Comparison of ENCODE assay signal across 38 cellular contexts in the genomic region with DNA sequence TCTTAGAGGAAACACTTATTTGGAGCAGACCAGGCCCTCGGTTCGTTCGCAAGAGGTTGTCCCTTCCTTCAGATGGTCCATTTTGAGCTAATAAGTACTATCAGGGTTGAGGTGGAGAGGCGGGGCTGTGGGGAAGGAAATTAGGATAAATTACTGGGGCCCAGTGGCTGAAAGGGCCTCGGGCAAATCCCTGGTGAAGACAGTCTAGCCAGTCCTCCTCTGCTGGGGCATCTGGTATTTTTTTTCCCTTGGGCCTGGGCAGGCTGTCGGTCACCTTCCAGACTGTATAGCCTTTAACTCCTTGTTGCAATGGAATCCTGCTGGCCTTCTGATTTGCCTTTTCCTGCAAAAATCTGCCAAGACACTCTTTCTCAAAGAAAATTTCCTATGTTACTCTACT. TPM values are rescaled to one million over a fixed set of nuclear protein-coding genes. Genes with fewer than 3 reads are reported as not detected.
DNase-seq lines count a peak whose midpoint lies in the region; ATAC-seq and TF ChIP-seq lines count a peak whose summit lies in the region.
"Had no signal": no experiment of that assay in that cellular context is flagged by ENCODE, and none has a peak within 500 bp of the region (broad histone marks: within the 10 kb centered on the region; RNA-seq: fewer than 3 reads in every experiment).

No MANE protein-coding gene starts in this region.

- ATAC-seq in activated T-helper 17 cell treated with anti-CD3 and anti-CD28 coated beads, Interleukin-2, amount 50 U/mL, for 72 hours (replicated peaks) = no peak
- ATAC-seq in CD4-positive, alpha-beta T cell (ENCODE audit: poor library complexity) = no peak
- ATAC-seq: foreskin keratinocyte, GM12878, heart right ventricle, lower lobe of right lung had no signal

- H3K9me3 Mint-ChIP-seq in activated CD4-positive, alpha-beta T cell treated with anti-CD3 and anti-CD28 coated beads, Interleukin-2, amount 10 ng/mL, durations not matched to agents 24 days and 14 days = no peaks in the 10 kb centered on the region
- H3K9me3 Mint-ChIP-seq in activated T-helper 17 cell treated with anti-CD3 and anti-CD28 coated beads, Interleukin-2, amount 50 U/mL, for 72 hours = no peaks in the 10 kb centered on the region
- H3K9me3 Mint-ChIP-seq in CD4-positive, alpha-beta T cell = no peaks in the 10 kb centered on the region
- H3K9me3 Mint-ChIP-seq: dendritic cell treated with granulocyte-macrophage colony-stimulating factor and Interleukin-4, amounts not matched to agents 40 ng/mL and 50 ng/mL, for 4 days; nephron progenitor cell; stimulated activated naive CD8-positive, alpha-beta T cell treated with anti-CD3 and anti-CD28 coated beads, Interleukin-15, Interleukin-2, amounts not matched to agents 100 ng/mL and 50 ng/mL, for 24 hours had no signal

- no peak for TF ChIP-seq CTCF in WERI-Rb-1 (IDR thresholded peaks at IDR 0.05; ENCODE audit: low read depth, low read length)
- no peak for TF ChIP-seq CTCF in CD4-positive, alpha-beta T cell (IDR thresholded peaks at IDR 0.05)

- H3K9me3 ChIP-seq in WERI-Rb-1 (ENCODE audit: severe bottlenecking) = no peaks in the 10 kb centered on the region
- H3K9me3 ChIP-seq in CD4-positive, alpha-beta T cell (ENCODE audit: control insufficient read depth, low read length) = no peaks in the 10 kb centered on the region
- H3K9me3 ChIP-seq: esophagus muscularis mucosa, heart right ventricle, lower lobe of right lung, Peyer's patch, spleen, testis had no signal

- H3K4me3 Mint-ChIP-seq in activated CD4-positive, alpha-beta T cell treated with anti-CD3 and anti-CD28 coated beads, Interleukin-2, amount 10 ng/mL, durations not matched to agents 24 days and 14 days = no peak overlapping the region
- H3K4me3 Mint-ChIP-seq in activated T-helper 17 cell treated with anti-CD3 and anti-CD28 coated beads, Interleukin-2, amount 50 U/mL, for 72 hours = no peak overlapping the region
- H3K4me3 Mint-ChIP-seq in CD4-positive, alpha-beta T cell = no peak overlapping the region
- H3K4me3 Mint-ChIP-seq: CD14-positive monocyte; dendritic cell treated with granulocyte-macrophage colony-stimulating factor and Interleukin-4, amounts not matched to agents 40 ng/mL and 50 ng/mL, for 4 days; nephron progenitor cell; stimulated activated naive CD8-positive, alpha-beta T cell treated with anti-CD3 and anti-CD28 coated beads, Interleukin-15, Interleukin-2, amounts not matched to agents 100 ng/mL and 50 ng/mL, for 24 hours had no signal

- no peak overlapping the region for H3K4me3 ChIP-seq in WERI-Rb-1 (ENCODE audit: low read depth, low read length)
- H3K4me3 ChIP-seq: esophagus muscularis mucosa, GM12878, heart right ventricle, lower lobe of right lung, Peyer's patch, spleen, testis had no signal

- intact Hi-C loops in activated CD4-positive, alpha-beta T cell treated with anti-CD3 and anti-CD28 coated beads, Interleukin-2, amount 10 ng/mL, durations not matched to agents 24 days and 14 days (cut with micrococcal nuclease) = no loop called here
- intact Hi-C loops in CD4-positive, alpha-beta T cell (cut with DNase I, micrococcal nuclease) = no loop called here

- H3K27me3 ChIP-seq in WERI-Rb-1 (ENCODE audit: insufficient read depth, low read depth, severe bottlenecking) = no peaks in the 10 kb centered on the region
- no peaks in the 10 kb centered on the region for H3K27me3 ChIP-seq in CD4-positive, alpha-beta T cell (ENCODE audit: control insufficient read depth, insufficient read depth, low read length)
- H3K27me3 ChIP-seq: esophagus muscularis mucosa, foreskin keratinocyte, heart right ventricle, Peyer's patch, spleen, testis had no signal

- no peak overlapping the region for H3K27ac ChIP-seq in WERI-Rb-1
- no peak overlapping the region for H3K27ac ChIP-seq in CD4-positive, alpha-beta T cell (ENCODE audit: low read depth, low read length)
- H3K27ac ChIP-seq: esophagus muscularis mucosa, foreskin keratinocyte, heart right ventricle, lower lobe of right lung, parathyroid adenoma, Peyer's patch, spleen, testis had no signal

- H3K4me1 Mint-ChIP-seq in activated CD4-positive, alpha-beta T cell treated with anti-CD3 and anti-CD28 coated beads, Interleukin-2, amount 10 ng/mL, durations not matched to agents 24 days and 14 days = no peaks in the 10 kb centered on the region
- H3K4me1 Mint-ChIP-seq in activated T-helper 17 cell treated with anti-CD3 and anti-CD28 coated beads, Interleukin-2, amount 50 U/mL, for 72 hours = peaks cover 8% of the 10 kb centered on the region
- H3K4me1 Mint-ChIP-seq in CD4-positive, alpha-beta T cell (ENCODE audit: low read depth) = no peaks in the 10 kb centered on the region
- H3K4me1 Mint-ChIP-seq: CD14-positive monocyte had no signal

- POLR2A ChIA-PET in CD4-positive, alpha-beta T cell (lab: Charles Lee) = no interaction called here

- H3K36me3 Mint-ChIP-seq in activated CD4-positive, alpha-beta T cell treated with anti-CD3 and anti-CD28 coated beads, Interleukin-2, amount 10 ng/mL, durations not matched to agents 24 days and 14 days (ENCODE audit: low read depth) = no peaks in the 10 kb centered on the region
- no peaks in the 10 kb centered on the region for H3K36me3 Mint-ChIP-seq in activated T-helper 17 cell treated with anti-CD3 and anti-CD28 coated beads, Interleukin-2, amount 50 U/mL, for 72 hours (ENCODE audit: low read depth)
- H3K36me3 Mint-ChIP-seq in CD4-positive, alpha-beta T cell (ENCODE audit: low read depth) = no peaks in the 10 kb centered on the region
- H3K36me3 Mint-ChIP-seq: CD14-positive monocyte had no signal

- DNase-seq in activated CD4-positive, alpha-beta T cell treated with anti-CD3 and anti-CD28 coated beads, Interleukin-2, amount 10 ng/mL, durations not matched to agents 24 days and 14 days = peak; percentile 45
- DNase-seq in activated CD4-positive, alpha-beta T cell treated with anti-CD3 and anti-CD28 coated beads, Interleukin-2, amount 50 U/mL, for 4 hours = no peak
- peak; percentile 21 for DNase-seq in WERI-Rb-1
- DNase-seq in islet precursor cell = peak; percentile 96
- DNase-seq in NK-92 treated with Interleukin-12 subunit alpha and Interleukin-12 subunit beta, amount 100 ng/mL, for 24 hours (lab: John Stamatoyannopoulos, UW) = no peak
- DNase-seq in NCI-H128 (lab: John Stamatoyannopoulos, UW; ENCODE audit: unreplicated experiment) = no peak
- no peak for DNase-seq in CD4-positive, alpha-beta T cell
- DNase-seq: activated CD4-positive, alpha-beta T cell treated with anti-CD3 and anti-CD28 coated beads, Interleukin-2, amount 50 U/mL, for 48 hours; activated naive CD4-positive, alpha-beta T cell; activated T-cell treated with anti-CD3 and anti-CD28 coated beads, Interleukin-2, amount 50 U/mL, for 48 hours; central memory CD4-positive, alpha-beta T cell; foreskin keratinocyte; H7; heart right ventricle; KBM-7; kidney glomerular epithelial cell; lower lobe of right lung; NCI-H1092 treated with DMSO at 0.1 percent for 48 hours; NCI-H187; NCI-H2171; NCI-H510A treated with DMSO at 0.1 percent for 48 hours; nephron progenitor cell; Peyer's patch; SHP77; spleen; stimulated activated CD4-positive, alpha-beta T cell treated with anti-CD3 and anti-CD28 coated beads, Interleukin-2, amount 100 ng/mL, for 24 hours; stimulated activated CD8-positive, alpha-beta memory T cell treated with anti-CD3 and anti-CD28 coated beads, Interleukin-4, amount 100 ng/mL, for 48 hours; SW 1271; T-helper 9 cell; testis had no signal

- no peak overlapping the region for H3K27ac Mint-ChIP-seq in activated CD4-positive, alpha-beta T cell treated with anti-CD3 and anti-CD28 coated beads, Interleukin-2, amount 10 ng/mL, durations not matched to agents 24 days and 14 days
- H3K27ac Mint-ChIP-seq in activated T-helper 17 cell treated with anti-CD3 and anti-CD28 coated beads, Interleukin-2, amount 50 U/mL, for 72 hours = no peak overlapping the region
- H3K27ac Mint-ChIP-seq in CD4-positive, alpha-beta T cell = no peak overlapping the region
- H3K27ac Mint-ChIP-seq: CD14-positive monocyte; dendritic cell treated with granulocyte-macrophage colony-stimulating factor and Interleukin-4, amounts not matched to agents 40 ng/mL and 50 ng/mL, for 4 days; nephron progenitor cell; stimulated activated naive CD8-positive, alpha-beta T cell treated with anti-CD3 and anti-CD28 coated beads, Interleukin-15, Interleukin-2, amounts not matched to agents 100 ng/mL and 50 ng/mL, for 24 hours had no signal

- no peaks in the 10 kb centered on the region for H3K36me3 ChIP-seq in WERI-Rb-1
- H3K36me3 ChIP-seq: esophagus muscularis mucosa, heart right ventricle, lower lobe of right lung, Peyer's patch, spleen had no signal

- CTCF ChIA-PET in CD4-positive, alpha-beta T cell (lab: Charles Lee) = no interaction called here

- H3K27me3 Mint-ChIP-seq in activated CD4-positive, alpha-beta T cell treated with anti-CD3 and anti-CD28 coated beads, Interleukin-2, amount 10 ng/mL, durations not matched to agents 24 days and 14 days = peaks cover 2% of the 10 kb centered on the region
- H3K27me3 Mint-ChIP-seq in activated T-helper 17 cell treated with anti-CD3 and anti-CD28 coated beads, Interleukin-2, amount 50 U/mL, for 72 hours = no peaks in the 10 kb centered on the region
- H3K27me3 Mint-ChIP-seq in CD4-positive, alpha-beta T cell = no peaks in the 10 kb centered on the region
- H3K27me3 Mint-ChIP-seq: dendritic cell treated with granulocyte-macrophage colony-stimulating factor and Interleukin-4, amounts not matched to agents 40 ng/mL and 50 ng/mL, for 4 days; stimulated activated naive CD8-positive, alpha-beta T cell treated with anti-CD3 and anti-CD28 coated beads, Interleukin-15, Interleukin-2, amounts not matched to agents 100 ng/mL and 50 ng/mL, for 24 hours had no signal

RNA-seq across cellular contexts. Expression of gene MYO3B, which starts 1.7 kb away (rescaled TPM):
- total RNA-seq in activated CD4-positive, alpha-beta T cell treated with anti-CD3 and anti-CD28 coated beads, Interleukin-2, amount 10 ng/mL, durations not matched to agents 24 days and 14 days = 0.95 and 1.5 TPM in 2 replicates
- total RNA-seq in activated T-helper 17 cell treated with anti-CD3 and anti-CD28 coated beads, Interleukin-2, amount 50 U/mL, for 72 hours = under 1 TPM; 0.26 to 0.79 TPM
- not detected for total RNA-seq in CD4-positive, alpha-beta T cell
- total RNA-seq: lower lobe of right lung, MCF 10A, Peyer's patch had no signal

Comparison
In these comparisons a context has a peak if more than half of its experiments do, and no peak if none do; other contexts are left out.
1. DNase-seq: peak in activated CD4-positive, alpha-beta T cell treated with anti-CD3 and anti-CD28 coated beads, Interleukin-2, amount 10 ng/mL, durations not matched to agents 24 days and 14 days (single experiment), WERI-Rb-1 (single experiment) and islet precursor cell (single experiment); none in activated CD4-positive, alpha-beta T cell treated with anti-CD3 and anti-CD28 coated beads, Interleukin-2, amount 50 U/mL, for 4 hours (0 of 2), NK-92 treated with Interleukin-12 subunit alpha and Interleukin-12 subunit beta, amount 100 ng/mL, for 24 hours (single experiment), NCI-H128 (single experiment) and CD4-positive, alpha-beta T cell (0 of 10).